Comparison of ENCODE assay signal across 30 cellular contexts in genomic region chrX:142428916-142429315, GRCh38.
"Had no signal": no experiment of that assay in that cellular context is flagged by ENCODE, and none has a peak within 500 bp of the region (broad histone marks: within the 10 kb centered on the region; RNA-seq: fewer than 3 reads in every experiment).

No MANE protein-coding gene starts in this region.

- H3K4me3 ChIP-seq: ascending aorta, colonic mucosa, gastrocnemius medialis, heart left ventricle had no signal

- H3K9me3 Mint-ChIP-seq: activated CD4-positive, alpha-beta memory T cell treated with anti-CD3 and anti-CD28 coated beads, Interleukin-2, amount 10 ng/mL, durations not matched to agents 7 days and 5 days; activated T-cell treated with anti-CD3 and anti-CD28 coated beads, Interleukin-2, amount 50 U/mL, for 24 hours had no signal

- H3K27ac Mint-ChIP-seq: activated CD4-positive, alpha-beta memory T cell treated with anti-CD3 and anti-CD28 coated beads, Interleukin-2, amount 10 ng/mL, durations not matched to agents 7 days and 5 days; activated CD4-positive, alpha-beta T cell treated with anti-CD3 and anti-CD28 coated beads, Interleukin-2, amount 10 ng/mL, durations not matched to agents 7 days and 5 days; activated naive CD4-positive, alpha-beta T cell treated with anti-CD3 and anti-CD28 coated beads, Interleukin-2, amount 10 ng/mL, durations not matched to agents 7 days and 5 days; activated naive CD4-positive, alpha-beta T cell treated with anti-CD3 and anti-CD28 coated beads, Interleukin-2, amount 50 U/mL, for 72 hours; activated naive CD8-positive, alpha-beta T cell treated with anti-CD3 and anti-CD28 coated beads, Interleukin-2, amount 10 ng/mL, durations not matched to agents 7 days and 5 days; activated T-cell treated with anti-CD3 and anti-CD28 coated beads, Interleukin-2, amount 50 U/mL, for 24 hours; activated T-cell treated with anti-CD3 and anti-CD28 coated beads, Interleukin-2, amount 50 U/mL, for 72 hours; WTC11 had no signal

- DNase-seq: activated CD4-positive, alpha-beta memory T cell treated with anti-CD3 and anti-CD28 coated beads, Interleukin-2, amount 10 ng/mL, durations not matched to agents 7 days and 5 days; activated CD4-positive, alpha-beta T cell treated with anti-CD3 and anti-CD28 coated beads for 1 hour; activated CD4-positive, alpha-beta T cell treated with anti-CD3 and anti-CD28 coated beads for 4 hours; activated CD4-positive, alpha-beta T cell treated with anti-CD3 and anti-CD28 coated beads, Interleukin-2, amount 10 ng/mL, durations not matched to agents 7 days and 5 days; activated CD4-positive, alpha-beta T cell treated with anti-CD3 and anti-CD28 coated beads, Interleukin-2, amount 50 U/mL, for 4 hours; activated CD8-positive, alpha-beta memory T cell treated with anti-CD3 and anti-CD28 coated beads, Interleukin-2, amount 50 U/mL, for 48 hours; activated gamma-delta T cell; activated naive CD4-positive, alpha-beta T cell; activated naive CD4-positive, alpha-beta T cell treated with anti-CD3 and anti-CD28 coated beads, Interleukin-2, amount 10 ng/mL, durations not matched to agents 7 days and 5 days; activated naive CD8-positive, alpha-beta T cell treated with anti-CD3 and anti-CD28 coated beads, Interleukin-2, amount 10 ng/mL, durations not matched to agents 7 days and 5 days; activated T-cell treated with anti-CD3 and anti-CD28 coated beads for 4 hours; activated T-cell treated with anti-CD3 and anti-CD28 coated beads, Interleukin-2, amount 50 U/mL, for 24 hours; activated T-cell treated with anti-CD3 and anti-CD28 coated beads, Interleukin-2, amount 50 U/mL, for 72 hours; brain microvascular endothelial cell; caudate nucleus; colonic mucosa; effector CD8-positive, alpha-beta T cell; foreskin fibroblast; gastrocnemius medialis; glutamatergic neuron; heart left ventricle; T-helper 2 cell had no signal

- H3K4me1 Mint-ChIP-seq: activated CD4-positive, alpha-beta memory T cell treated with anti-CD3 and anti-CD28 coated beads, Interleukin-2, amount 10 ng/mL, durations not matched to agents 7 days and 5 days; activated CD4-positive, alpha-beta T cell treated with anti-CD3 and anti-CD28 coated beads, Interleukin-2, amount 10 ng/mL, durations not matched to agents 7 days and 5 days; activated naive CD4-positive, alpha-beta T cell treated with anti-CD3 and anti-CD28 coated beads, Interleukin-2, amount 10 ng/mL, durations not matched to agents 7 days and 5 days; activated naive CD8-positive, alpha-beta T cell treated with anti-CD3 and anti-CD28 coated beads, Interleukin-2, amount 10 ng/mL, durations not matched to agents 7 days and 5 days had no signal

- H3K27ac ChIP-seq: ascending aorta, brain microvascular endothelial cell, colonic mucosa, gastrocnemius medialis, heart left ventricle, VCaP had no signal

- FAIRE-seq: bronchial epithelial cell, endometrium, endothelial cell of umbilical vein had no signal

- H3K36me3 ChIP-seq: ascending aorta, brain microvascular endothelial cell, colonic mucosa, gastrocnemius medialis, heart left ventricle had no signal

- H3K27me3 ChIP-seq: ascending aorta, brain microvascular endothelial cell, colonic mucosa, gastrocnemius medialis had no signal

- H3K9me3 ChIP-seq: ascending aorta, colonic mucosa, gastrocnemius medialis, heart left ventricle had no signal

- H3K27me3 Mint-ChIP-seq: activated CD4-positive, alpha-beta memory T cell treated with anti-CD3 and anti-CD28 coated beads, Interleukin-2, amount 10 ng/mL, durations not matched to agents 7 days and 5 days; activated CD4-positive, alpha-beta T cell treated with anti-CD3 and anti-CD28 coated beads, Interleukin-2, amount 10 ng/mL, durations not matched to agents 7 days and 5 days; activated naive CD4-positive, alpha-beta T cell treated with anti-CD3 and anti-CD28 coated beads, Interleukin-2, amount 10 ng/mL, durations not matched to agents 7 days and 5 days; activated naive CD8-positive, alpha-beta T cell treated with anti-CD3 and anti-CD28 coated beads, Interleukin-2, amount 10 ng/mL, durations not matched to agents 7 days and 5 days; activated T-cell treated with anti-CD3 and anti-CD28 coated beads, Interleukin-2, amount 50 U/mL, for 24 hours had no signal

- H3K36me3 Mint-ChIP-seq: activated naive CD4-positive, alpha-beta T cell treated with anti-CD3 and anti-CD28 coated beads, Interleukin-2, amount 10 ng/mL, durations not matched to agents 7 days and 5 days; activated naive CD4-positive, alpha-beta T cell treated with anti-CD3 and anti-CD28 coated beads, Interleukin-2, amount 50 U/mL, for 72 hours; activated naive CD8-positive, alpha-beta T cell treated with anti-CD3 and anti-CD28 coated beads, Interleukin-2, amount 10 ng/mL, durations not matched to agents 7 days and 5 days had no signal

- H3K4me1 ChIP-seq: ascending aorta, colonic mucosa, gastrocnemius medialis, heart left ventricle had no signal

- H3K4me3 Mint-ChIP-seq: activated CD4-positive, alpha-beta memory T cell treated with anti-CD3 and anti-CD28 coated beads, Interleukin-2, amount 10 ng/mL, durations not matched to agents 7 days and 5 days; activated CD4-positive, alpha-beta T cell treated with anti-CD3 and anti-CD28 coated beads, Interleukin-2, amount 10 ng/mL, durations not matched to agents 7 days and 5 days; activated naive CD4-positive, alpha-beta T cell treated with anti-CD3 and anti-CD28 coated beads, Interleukin-2, amount 10 ng/mL, durations not matched to agents 7 days and 5 days; activated naive CD8-positive, alpha-beta T cell treated with anti-CD3 and anti-CD28 coated beads, Interleukin-2, amount 10 ng/mL, durations not matched to agents 7 days and 5 days; activated T-cell treated with anti-CD3 and anti-CD28 coated beads, Interleukin-2, amount 50 U/mL, for 24 hours; activated T-cell treated with anti-CD3 and anti-CD28 coated beads, Interleukin-2, amount 50 U/mL, for 72 hours; WTC11 had no signal

- ATAC-seq: activated naive CD4-positive, alpha-beta T cell treated with anti-CD3 and anti-CD28 coated beads, Interleukin-2, amount 50 U/mL, for 72 hours; activated T-cell treated with anti-CD3 and anti-CD28 coated beads, Interleukin-2, amount 50 U/mL, for 72 hours; esophagus mucosa; gastrocnemius medialis; heart left ventricle; WTC11 had no signal
